ENCODE assay signal across 1 cellular context in genomic region chr12:9361879-9362326, GRCh38.
TF ChIP-seq lines count a peak whose summit lies in the region.

No MANE protein-coding gene starts in this region.

TF ChIP-seq in GM23338, 12 proteins besides CTCF, POLR2A, EP300 and RAD21:
- TF ChIP-seq ZNF462 (CRISPR knock-in tag; IDR thresholded peaks at IDR 0.05) (no peak), POLR2AphosphoS5 (IDR thresholded peaks at IDR 0.05; ENCODE audit: low read depth) (no peak), EZH2phosphoT487 (IDR thresholded peaks at IDR 0.05; ENCODE audit: unreplicated experiment) (no peak), JUNB (IDR thresholded peaks at IDR 0.05; ENCODE audit: unreplicated experiment) (no peak), ZNF331 (CRISPR knock-in tag; IDR thresholded peaks at IDR 0.05; ENCODE audit: low read depth) (no peak), NANOG (IDR thresholded peaks at IDR 0.05; ENCODE audit: borderline replicate concordance) (no peak), ZNF114 (CRISPR knock-in tag; IDR thresholded peaks at IDR 0.05) (no peak), ETS1 (IDR thresholded peaks at IDR 0.05) (no peak), CREB1 (CRISPR knock-in tag; IDR thresholded peaks at IDR 0.05; ENCODE audit: low read depth) (no peak), REST (IDR thresholded peaks at IDR 0.05; ENCODE audit: unreplicated experiment) (no peak), EZH2 (IDR thresholded peaks at IDR 0.05; ENCODE audit: low read depth, unreplicated experiment) (no peak), STAT1 (IDR thresholded peaks at IDR 0.05; ENCODE audit: unreplicated experiment) (no peak)
